Comparison of ENCODE assay signal across 8 cellular contexts in genomic region chr3:27253831-27254230, GRCh38.
DNase-seq lines count a peak whose midpoint lies in the region; ATAC-seq and TF ChIP-seq lines count a peak whose summit lies in the region.

No MANE protein-coding gene starts in this region.

- TF ChIP-seq CTCF in foreskin keratinocyte (conservative IDR thresholded peaks at IDR 0.05) (peak; percentile 77), smooth muscle cell (IDR thresholded peaks at IDR 0.05; ENCODE audit: borderline replicate concordance, insufficient read depth, poor library complexity, severe bottlenecking) (peak; percentile 43)

- H3K4me1 ChIP-seq in foreskin keratinocyte (no peaks in the 10 kb centered on the region), smooth muscle cell (ENCODE audit: low read depth) (no peaks in the 10 kb centered on the region)

- H3K27me3 ChIP-seq in foreskin keratinocyte: no peaks in the 10 kb centered on the region
- no peaks in the 10 kb centered on the region for H3K27me3 ChIP-seq in smooth muscle cell (ENCODE audit: low read depth)

- H3K4me2 ChIP-seq in smooth muscle cell: no peak overlapping the region

- H3K27ac ChIP-seq in foreskin keratinocyte (no peak overlapping the region), smooth muscle cell (ENCODE audit: low read depth) (no peak overlapping the region)

- no peak overlapping the region for H2AFZ ChIP-seq in smooth muscle cell (ENCODE audit: low read depth)

- no peaks in the 10 kb centered on the region for H3F3A ChIP-seq in smooth muscle cell (ENCODE audit: low read depth)

- ATAC-seq in GM19463 (IDR thresholded peaks at IDR 0.05; ENCODE audit: unreplicated experiment) (peak; percentile 96), HG03521 (IDR thresholded peaks at IDR 0.05; ENCODE audit: unreplicated experiment) (peak; percentile 80), foreskin keratinocyte (peak; percentile 98)

- H4K20me1 ChIP-seq in smooth muscle cell (ENCODE audit: low read depth): no peaks in the 10 kb centered on the region

- H3K9ac ChIP-seq in smooth muscle cell (ENCODE audit: low read depth): no peak overlapping the region

- no peak overlapping the region for H3K4me3 ChIP-seq in smooth muscle cell

- no peaks in the 10 kb centered on the region for H3K79me2 ChIP-seq in smooth muscle cell (ENCODE audit: low read depth)

- no peaks in the 10 kb centered on the region for H3K36me3 ChIP-seq in smooth muscle cell (ENCODE audit: low read depth)

- no peaks in the 10 kb centered on the region for H3K9me3 ChIP-seq in smooth muscle cell (replicated peaks; ENCODE audit: low read depth)

- peak; percentile 2 for DNase-seq in NCI-H510A (lab: John Stamatoyannopoulos, UW)
- no peak for DNase-seq in NCI-H510A treated with DMSO at 0.1 percent for 48 hours (lab: John Stamatoyannopoulos, UW)
- peak; percentile 43 for DNase-seq in SK-N-DZ (ENCODE audit: low spot score)
- peak; percentile 23 to 53 for DNase-seq in foreskin keratinocyte
- no peak for DNase-seq in smooth muscle cell (lab: John Stamatoyannopoulos, UW; ENCODE audit: unreplicated experiment)
- DNase-seq in OCI-M2 (lab: John Stamatoyannopoulos, UW; ENCODE audit: unreplicated experiment): no peak

- 54% methylated on average over 7 of the region's 7 CpGs for WGBS in smooth muscle cell (ENCODE audit: low lambda C conversion rate)

Comparison
In these comparisons a context has a peak if more than half of its experiments do, and no peak if none do; other contexts are left out.
1. DNase-seq: peak in NCI-H510A (single experiment), SK-N-DZ (single experiment) and foreskin keratinocyte (2 of 2); none in NCI-H510A treated with DMSO at 0.1 percent for 48 hours (single experiment), smooth muscle cell (single experiment) and OCI-M2 (single experiment).
2. Peak in every context shown above with its lines, with median percentiles within 50 percentile points of each other: ATAC-seq.